In the genomic region with DNA sequence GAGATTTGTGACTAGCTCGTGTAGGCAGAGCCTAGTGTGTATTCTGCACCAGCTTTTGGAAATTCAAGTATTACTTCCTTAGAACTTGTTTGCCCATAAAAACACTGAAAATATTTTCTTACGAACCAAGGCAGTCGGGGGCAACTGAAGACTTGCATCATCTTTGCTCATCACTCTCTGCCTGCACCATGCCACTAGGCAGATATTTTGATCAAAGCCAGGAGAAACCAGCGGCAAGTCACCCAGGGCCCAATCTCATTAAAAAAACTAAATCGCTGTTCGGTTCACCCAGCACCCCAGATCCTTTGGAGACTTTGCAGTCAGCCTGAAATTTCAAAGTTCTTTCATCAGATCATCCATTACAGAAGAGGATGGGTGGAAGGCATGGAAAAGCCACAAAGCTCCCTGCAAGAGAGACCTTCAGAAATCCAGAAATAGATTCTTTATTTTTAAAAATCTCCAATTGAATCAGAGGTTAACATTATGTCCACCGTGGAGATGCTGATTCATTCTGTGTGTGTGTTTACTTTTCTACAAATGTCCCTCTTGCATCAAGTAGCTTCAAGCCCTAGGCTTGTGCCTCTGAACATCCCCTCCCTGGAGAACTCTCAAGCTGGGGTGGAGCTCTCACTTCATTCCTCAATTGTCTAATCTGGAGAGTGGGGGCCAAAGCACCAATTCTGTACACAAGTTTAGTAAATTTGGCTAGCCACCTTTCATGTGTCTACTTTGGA, we compare ENCODE assay signal across 11 cellular contexts.
DNase-seq lines count a peak whose midpoint lies in the region; ATAC-seq, FAIRE-seq and TF ChIP-seq lines count a peak whose summit lies in the region.
"Had no signal": no experiment of that assay in that cellular context is flagged by ENCODE, and none has a peak within 500 bp of the region (broad histone marks: within the 10 kb centered on the region; RNA-seq: fewer than 3 reads in every experiment).

No MANE protein-coding gene starts in this region.

- H3K4me2 ChIP-seq in SK-N-SH, result peak overlapping the region; percentile 77; the same call in 1 of the 2 replicates
- H3K4me2 ChIP-seq in endothelial cell of umbilical vein (ENCODE audit: insufficient read depth, low read length), result no peak overlapping the region
- H3K4me2 ChIP-seq: neural progenitor cell had no signal

- H3K27me3 Mint-ChIP-seq in endodermal cell (ENCODE audit: insufficient read depth), result no peaks in the 10 kb centered on the region

- H3K4me1 Mint-ChIP-seq in endodermal cell, result peaks cover 20% of the 10 kb centered on the region

- intact Hi-C loops in endothelial cell of umbilical vein (cut with micrococcal nuclease) (loop anchor here (1.0 to 5.0 kb wide), 3 partner anchors 8 to 318 kb away; no protein-coding TSS in a partner anchor), body of pancreas (cut with DNase I) (no loop called here)

- TF ChIP-seq CTCF in SK-N-SH (IDR thresholded peaks at IDR 0.05), result no peak
- TF ChIP-seq CTCF in Peyer's patch (IDR thresholded peaks at IDR 0.05), result no peak
- TF ChIP-seq CTCF in endothelial cell of umbilical vein (IDR thresholded peaks at IDR 0.05; ENCODE audit: extremely low read depth in 1 of 2, insufficient read depth in 1 of 2, low read depth in 1 of 2, low read length in 2 of 2), result no peak
- no peak for TF ChIP-seq CTCF in body of pancreas (IDR thresholded peaks at IDR 0.05)
- no peak for TF ChIP-seq CTCF in endodermal cell (conservative IDR thresholded peaks at IDR 0.05)

- TF ChIP-seq RAD21 in SK-N-SH (IDR thresholded peaks at IDR 0.05; ENCODE audit: low read length), result no peak

- H3K27ac ChIP-seq in SK-N-SH (ENCODE audit: low read depth in 2 of 2, low read length in 1 of 2) (peak overlapping the region; percentile 39 to 100), Peyer's patch (peak overlapping the region; percentile 69 to 98 (median 84)), endothelial cell of umbilical vein (ENCODE audit: insufficient read depth, low read depth, low read length) (peak overlapping the region; percentile 89), body of pancreas (peak overlapping the region in 1 of 4 donors; percentile 20), endodermal cell (ENCODE audit: low read depth, low read length) (no peak overlapping the region)
- H3K27ac ChIP-seq: neural progenitor cell had no signal

- FAIRE-seq in endothelial cell of umbilical vein (lab: Jason Lieb, UNC), result peak; percentile 69
- FAIRE-seq: A204.1 had no signal

- no peak overlapping the region for H3K4me3 Mint-ChIP-seq in endodermal cell
- H3K4me3 Mint-ChIP-seq: neural progenitor cell had no signal

- H3K4me1 ChIP-seq in SK-N-SH (ENCODE audit: control insufficient read depth in 1 of 2, insufficient read depth in 2 of 2, low read depth in 1 of 2, low read length in 1 of 2) (peaks cover 44 to 45% of the 10 kb centered on the region in 2 experiments), Peyer's patch (peaks cover 7 to 60% (median 27%) of the 10 kb centered on the region in 4 donors), endothelial cell of umbilical vein (ENCODE audit: control insufficient read depth, extremely low read depth, insufficient read depth, low read length) (peaks cover 49% of the 10 kb centered on the region), body of pancreas (peaks cover 31% of the 10 kb centered on the region), endodermal cell (ENCODE audit: control insufficient read depth, insufficient read depth, low read length) (peaks cover 4% of the 10 kb centered on the region)
- H3K4me1 ChIP-seq: neural progenitor cell had no signal

- H3K9ac ChIP-seq in SK-N-SH (peak overlapping the region; percentile 64; the same call in 1 of the 2 replicates), endothelial cell of umbilical vein (replicated peaks; ENCODE audit: extremely low read depth, insufficient read depth, low read length) (no peak overlapping the region), endodermal cell (ENCODE audit: extremely low read depth, low read length, poor library complexity, severe bottlenecking) (no peak overlapping the region)
- H3K9ac ChIP-seq: neural progenitor cell had no signal

- ATAC-seq in SK-N-SH treated with all-trans-retinoic acid at 6 μM for 48 hours (no peak), body of pancreas (no peak)
- ATAC-seq: HCT116 had no signal

- no peak for TF ChIP-seq POLR2A in Peyer's patch (IDR thresholded peaks at IDR 0.05)
- TF ChIP-seq POLR2A in endothelial cell of umbilical vein (IDR thresholded peaks at IDR 0.05; ENCODE audit: low read depth, low read length), result no peak
- TF ChIP-seq POLR2A in body of pancreas (IDR thresholded peaks at IDR 0.05), result no peak

- H3K9me3 ChIP-seq in SK-N-SH (no peaks in the 10 kb centered on the region), Peyer's patch (no peaks in the 10 kb centered on the region), endothelial cell of umbilical vein (replicated peaks; ENCODE audit: control insufficient read depth, insufficient read depth, low read length) (no peaks in the 10 kb centered on the region), body of pancreas (no peaks in the 10 kb centered on the region), endodermal cell (ENCODE audit: control insufficient read depth, low read length) (no peaks in the 10 kb centered on the region)

- H3K36me3 Mint-ChIP-seq in endodermal cell (ENCODE audit: low read depth), result peaks cover 15% of the 10 kb centered on the region

- H3K9me3 Mint-ChIP-seq in endodermal cell, result no peaks in the 10 kb centered on the region
- H3K9me3 Mint-ChIP-seq: neural progenitor cell had no signal

- no peaks in the 10 kb centered on the region for H3K27me3 ChIP-seq in SK-N-SH (ENCODE audit: insufficient read depth)
- no peaks in the 10 kb centered on the region for H3K27me3 ChIP-seq in Peyer's patch
- H3K27me3 ChIP-seq in endothelial cell of umbilical vein (ENCODE audit: control insufficient read depth in 2 of 2, insufficient read depth in 2 of 2, low read length in 2 of 2), result no peaks in the 10 kb centered on the region
- no peaks in the 10 kb centered on the region for H3K27me3 ChIP-seq in body of pancreas
- no peaks in the 10 kb centered on the region for H3K27me3 ChIP-seq in endodermal cell (ENCODE audit: control insufficient read depth, insufficient read depth, low read length, poor library complexity, severe bottlenecking)
- H3K27me3 ChIP-seq: neural progenitor cell had no signal

- WGBS in SK-N-SH (ENCODE audit: low lambda C conversion rate), result 70% methylated on average over 7 of the region's 7 CpGs
- 74 to 82% methylated on average over 7 of the region's 7 CpGs for WGBS in body of pancreas, 2 donors
- WGBS in endodermal cell (ENCODE audit: insufficient coverage in 1 of 2, insufficient read length in 1 of 2), 2 experiments, result 97 to 98% methylated on average over 6 to 7 of the region's 7 CpGs

- peaks cover 39% of the 10 kb centered on the region for H3F3A ChIP-seq in SK-N-SH (replicated peaks; ENCODE audit: insufficient read depth)

- no peak overlapping the region for H3K4me3 ChIP-seq in SK-N-SH (ENCODE audit: low read depth in 2 of 2, low read length in 1 of 2)
- H3K4me3 ChIP-seq in Peyer's patch, result peak overlapping the region in 1 of 4 donors; percentile 5
- no peak overlapping the region for H3K4me3 ChIP-seq in endothelial cell of umbilical vein (replicated peaks in 1 of 3; ENCODE audit: insufficient read depth in 1 of 3, low read depth in 1 of 3, low read length in 3 of 3)
- no peak overlapping the region for H3K4me3 ChIP-seq in skeletal muscle cell (ENCODE audit: low read depth, low read length)
- no peak overlapping the region for H3K4me3 ChIP-seq in body of pancreas
- H3K4me3 ChIP-seq in endodermal cell (ENCODE audit: low read length), result no peak overlapping the region
- H3K4me3 ChIP-seq: neural progenitor cell had no signal

- H3K9me1 ChIP-seq in endothelial cell of umbilical vein (replicated peaks; ENCODE audit: control insufficient read depth, extremely low read depth, insufficient read depth, low read length), result no peaks in the 10 kb centered on the region

- no TSS peak for BruUV-seq in endothelial cell of umbilical vein (replicated peaks; lab: Mats Ljungman, UMichigan)

- peaks cover 47% of the 10 kb centered on the region for H4K20me1 ChIP-seq in SK-N-SH (ENCODE audit: insufficient read depth)
- H4K20me1 ChIP-seq in endothelial cell of umbilical vein (replicated peaks; ENCODE audit: control insufficient read depth, extremely low read depth, insufficient read depth, low read length), result peaks cover 3% of the 10 kb centered on the region

- H3K36me3 ChIP-seq in SK-N-SH (replicated peaks in 1 of 2; ENCODE audit: control insufficient read depth in 1 of 2, insufficient read depth in 2 of 2, low read length in 1 of 2), result peaks cover 12 to 20% of the 10 kb centered on the region in 2 experiments
- H3K36me3 ChIP-seq in Peyer's patch, result peaks cover 0 to 4% (median 0%) of the 10 kb centered on the region in 3 donors
- H3K36me3 ChIP-seq in endothelial cell of umbilical vein (ENCODE audit: control insufficient read depth in 2 of 2, extremely low read depth in 1 of 2, insufficient read depth in 2 of 2, low read length in 2 of 2), result peaks cover 2 to 7% of the 10 kb centered on the region in 2 experiments
- no peaks in the 10 kb centered on the region for H3K36me3 ChIP-seq in body of pancreas (replicated peaks in 1 of 2; ENCODE audit: insufficient read depth in 1 of 2, low read depth in 2 of 2)
- H3K36me3 ChIP-seq in endodermal cell (ENCODE audit: control insufficient read depth, insufficient read depth, low read length), result peaks cover 10% of the 10 kb centered on the region
- H3K36me3 ChIP-seq: neural progenitor cell had no signal

- H3K79me2 ChIP-seq in SK-N-SH (ENCODE audit: insufficient read depth), result peaks cover 96% of the 10 kb centered on the region
- H3K79me2 ChIP-seq in endothelial cell of umbilical vein (ENCODE audit: control insufficient read depth, insufficient read depth, low read length), result peaks cover 96% of the 10 kb centered on the region

- H2AFZ ChIP-seq in SK-N-SH (ENCODE audit: low read depth), result no peak overlapping the region
- no peak overlapping the region for H2AFZ ChIP-seq in endothelial cell of umbilical vein (ENCODE audit: low read depth, low read length)
- H2AFZ ChIP-seq: neural progenitor cell had no signal

- DNase-seq in SK-N-SH, result no peak
- no peak for DNase-seq in Peyer's patch
- no peak for DNase-seq in endothelial cell of umbilical vein (ENCODE audit: low read depth, low spot score)
- peak; percentile 64 for DNase-seq in skeletal muscle cell (ENCODE audit: low read depth)
- DNase-seq in body of pancreas, result no peak
- DNase-seq in iPS-NIHi11 (ENCODE audit: low spot score), result no peak
- DNase-seq in endodermal cell, result no peak

- dilution Hi-C loops in endothelial cell of umbilical vein (cut with MboI; ENCODE audit: extremely low pct_ligation_motif_present, low sequenced_read_pairs), result no loop called here

- no peak for TF ChIP-seq EP300 in SK-N-SH (IDR thresholded peaks at IDR 0.05; ENCODE audit: borderline replicate concordance in 1 of 2, low read depth in 1 of 2, low read length in 1 of 2)

- CTCF ChIA-PET in SK-N-SH (lab: Yijun Ruan, JAX) (interaction anchor here (1.8 to 4.0 kb wide), 2 partner anchors 11 to 219 kb away, joined by 4 to 24 read pairs; no protein-coding TSS in a partner anchor), endothelial cell of umbilical vein (lab: Charles Lee) (interaction anchor here (0.9 to 2.9 kb wide), 2 partner anchors 123 to 218 kb away, joined by 4 to 8 read pairs; no protein-coding TSS in a partner anchor)

- no peaks in the 10 kb centered on the region for H3K9me2 ChIP-seq in SK-N-SH

- no peak overlapping the region for H3K27ac Mint-ChIP-seq in endodermal cell
- H3K27ac Mint-ChIP-seq: neural progenitor cell had no signal

- POLR2A ChIA-PET in SK-N-SH (lab: Yijun Ruan, JAX), result no interaction called here
- POLR2A ChIA-PET in endothelial cell of umbilical vein (lab: Charles Lee), result interaction anchor here (1.4 kb wide), 1 partner anchor 10 kb away, joined by 4 read pairs; no protein-coding TSS in a partner anchor
